In genomic region chr3:197224034-197224444, GRCh38 we compare ENCODE assay signal across 8 cellular contexts.
A peak's percentile ranks its signal among the peaks of the same experiment; 100 is the strongest.
DNase-seq lines count a peak whose midpoint lies in the region; ATAC-seq and TF ChIP-seq lines count a peak whose summit lies in the region.

No MANE protein-coding gene starts in this region.

- peak; percentile 69 for TF ChIP-seq CTCF in LNCaP clone FGC (IDR thresholded peaks at IDR 0.05; ENCODE audit: control insufficient read depth, extremely low read depth, insufficient read depth)
- peak; percentile 62 for TF ChIP-seq CTCF in fibroblast of the aortic adventitia (IDR thresholded peaks at IDR 0.05; ENCODE audit: insufficient read depth, low read length)

- DNase-seq in NCI-H2081 (lab: John Stamatoyannopoulos, UW) (peak; percentile 64 to 69), NCI-H2081 treated with DMSO at 0.1 percent for 48 hours (lab: John Stamatoyannopoulos, UW) (no peak), LNCaP clone FGC (ENCODE audit: low read depth) (peak; percentile 23), SK-N-DZ (ENCODE audit: low spot score) (peak; percentile 71), fibroblast of the aortic adventitia (ENCODE audit: low read depth) (peak; percentile 72), pons (ENCODE audit: low spot score) (peak; percentile 76)

- no peak for ATAC-seq in GM18873 (IDR thresholded peaks at IDR 0.05; ENCODE audit: low FRiP score, unreplicated experiment)
- no peak for ATAC-seq in GM19328 (IDR thresholded peaks at IDR 0.05; ENCODE audit: unreplicated experiment)

- H3K4me3 ChIP-seq in LNCaP clone FGC (ENCODE audit: low read depth, low read length) (no peak overlapping the region), fibroblast of the aortic adventitia (ENCODE audit: low read depth, low read length) (no peak overlapping the region)
